In the genomic region with DNA sequence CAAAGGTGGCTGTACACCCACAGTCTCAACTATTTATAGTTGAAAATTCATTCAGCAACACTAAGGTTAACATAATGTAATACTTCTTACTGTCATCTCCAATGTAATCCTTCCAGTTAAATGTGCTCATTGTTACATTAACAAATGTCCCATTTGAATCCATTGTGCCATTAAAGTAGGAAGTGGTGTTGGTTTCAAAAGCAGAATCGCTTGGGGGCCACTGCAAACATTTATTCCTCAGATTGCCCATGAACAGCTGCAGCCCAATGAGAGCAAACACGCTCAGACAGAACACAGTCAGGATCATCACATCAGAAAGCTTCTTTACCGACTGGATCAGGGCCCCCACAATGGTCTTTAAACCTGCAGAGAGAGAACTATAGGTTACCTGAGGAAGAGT, we compare ENCODE assay signal across 15 cellular contexts.
DNase-seq lines count a peak whose midpoint lies in the region; ATAC-seq and TF ChIP-seq lines count a peak whose summit lies in the region.
"Had no signal": no experiment of that assay in that cellular context is flagged by ENCODE, and none has a peak within 500 bp of the region (broad histone marks: within the 10 kb centered on the region; RNA-seq: fewer than 3 reads in every experiment).

No MANE protein-coding gene starts in this region.

- DNase-seq in COLO668 (lab: John Stamatoyannopoulos, UW; ENCODE audit: unreplicated experiment) (peak; percentile 53), NCI-H146 (lab: John Stamatoyannopoulos, UW) (peak; percentile 88), NCI-H345 (lab: John Stamatoyannopoulos, UW) (peak; percentile 84), medulla oblongata (ENCODE audit: extremely low spot score) (peak; percentile 6), GM20000 (ENCODE audit: low spot score) (no peak)
- no peak for DNase-seq in stimulated activated CD4-positive, alpha-beta T cell treated with anti-CD3 and anti-CD28 coated beads, Interleukin-4, amount 100 ng/mL, for 1 hour
- DNase-seq: C1 segment of cervical spinal cord; CD8-positive, alpha-beta memory T cell; DMS79 treated with DMSO at 0.1 percent for 48 hours; H9; Karpas-422; NCI-H1694 treated with DMSO at 0.1 percent for 48 hours; NCI-H524 treated with DMSO at 0.1 percent for 48 hours had no signal

- TF ChIP-seq CTCF in GM20000 (IDR thresholded peaks at IDR 0.05; ENCODE audit: extremely low read depth, missing control alignments): no peak

- no peak for ATAC-seq in HG02870 (IDR thresholded peaks at IDR 0.05; ENCODE audit: unreplicated experiment)
- ATAC-seq: Panc1 had no signal

Comparison
In these comparisons a context has a peak if more than half of its experiments do, and no peak if none do; other contexts are left out.
1. DNase-seq: peak in COLO668 (single experiment), NCI-H146 (single experiment), NCI-H345 (single experiment) and medulla oblongata (single experiment); none in stimulated activated CD4-positive, alpha-beta T cell treated with anti-CD3 and anti-CD28 coated beads, Interleukin-4, amount 100 ng/mL, for 1 hour (single experiment) and GM20000 (single experiment).